ENCODE assay signal across 13 cellular contexts in genomic region chr12:93001407-93001806, GRCh38.
DNase-seq lines count a peak whose midpoint lies in the region.
"Had no signal": no experiment of that assay in that cellular context is flagged by ENCODE, and none has a peak within 500 bp of the region (broad histone marks: within the 10 kb centered on the region; RNA-seq: fewer than 3 reads in every experiment).

No MANE protein-coding gene starts in this region.

- peaks cover 13% of the 10 kb centered on the region for H3K4me1 Mint-ChIP-seq in dendritic cell treated with granulocyte-macrophage colony-stimulating factor and Interleukin-4, amounts not matched to agents 40 ng/mL and 50 ng/mL, for 4 days (ENCODE audit: low read depth)
- H3K4me1 Mint-ChIP-seq: CD14-positive monocyte; CD4-positive, alpha-beta memory T cell had no signal

- H3K27ac Mint-ChIP-seq in dendritic cell treated with granulocyte-macrophage colony-stimulating factor and Interleukin-4, amounts not matched to agents 40 ng/mL and 50 ng/mL, for 4 days, result peak overlapping the region; percentile 71
- H3K27ac Mint-ChIP-seq: CD4-positive, alpha-beta memory T cell had no signal

- peak; percentile 17 for DNase-seq in NCI-H82 (lab: John Stamatoyannopoulos, UW)
- DNase-seq in NCI-H82 treated with DMSO at 0.1 percent for 48 hours (lab: John Stamatoyannopoulos, UW; ENCODE audit: unreplicated experiment), result no peak
- DNase-seq in iris pigment epithelial cell (ENCODE audit: low read depth), result peak; percentile 17
- no peak for DNase-seq in activated naive CD4-positive, alpha-beta T cell treated with Interleukin-2 at 50 U/mL for 16 hours
- no peak for DNase-seq in NCI-H510A (lab: John Stamatoyannopoulos, UW)
- DNase-seq in DMS53 (lab: John Stamatoyannopoulos, UW), result no peak
- DNase-seq: Calu3; CD4-positive, alpha-beta memory T cell; DND-41; EL; GM23248 had no signal

- no peaks in the 10 kb centered on the region for H3K9me3 Mint-ChIP-seq in dendritic cell treated with granulocyte-macrophage colony-stimulating factor and Interleukin-4, amounts not matched to agents 40 ng/mL and 50 ng/mL, for 4 days
- H3K9me3 Mint-ChIP-seq: CD14-positive monocyte had no signal

- intact Hi-C loops in dendritic cell treated with granulocyte-macrophage colony-stimulating factor and Interleukin-4, amounts not matched to agents 40 ng/mL and 50 ng/mL, for 4 days (cut with micrococcal nuclease), result no loop called here

- no peak overlapping the region for H3K4me3 Mint-ChIP-seq in dendritic cell treated with granulocyte-macrophage colony-stimulating factor and Interleukin-4, amounts not matched to agents 40 ng/mL and 50 ng/mL, for 4 days
- H3K4me3 Mint-ChIP-seq: CD14-positive monocyte; CD4-positive, alpha-beta memory T cell had no signal

- H3K36me3 Mint-ChIP-seq in dendritic cell treated with granulocyte-macrophage colony-stimulating factor and Interleukin-4, amounts not matched to agents 40 ng/mL and 50 ng/mL, for 4 days (ENCODE audit: low read depth), result no peaks in the 10 kb centered on the region
- H3K36me3 Mint-ChIP-seq: CD14-positive monocyte; CD4-positive, alpha-beta memory T cell had no signal

- H3K27me3 Mint-ChIP-seq in dendritic cell treated with granulocyte-macrophage colony-stimulating factor and Interleukin-4, amounts not matched to agents 40 ng/mL and 50 ng/mL, for 4 days, result no peaks in the 10 kb centered on the region
- H3K27me3 Mint-ChIP-seq: CD4-positive, alpha-beta memory T cell had no signal

Comparison
In these comparisons a context has a peak if more than half of its experiments do, and no peak if none do; other contexts are left out.
1. DNase-seq: peak in NCI-H82 (single experiment) and iris pigment epithelial cell (single experiment); none in NCI-H82 treated with DMSO at 0.1 percent for 48 hours (single experiment), activated naive CD4-positive, alpha-beta T cell treated with Interleukin-2 at 50 U/mL for 16 hours (single experiment), NCI-H510A (single experiment) and DMS53 (single experiment).